ENCODE assay signal across 28 cellular contexts in the genomic region with DNA sequence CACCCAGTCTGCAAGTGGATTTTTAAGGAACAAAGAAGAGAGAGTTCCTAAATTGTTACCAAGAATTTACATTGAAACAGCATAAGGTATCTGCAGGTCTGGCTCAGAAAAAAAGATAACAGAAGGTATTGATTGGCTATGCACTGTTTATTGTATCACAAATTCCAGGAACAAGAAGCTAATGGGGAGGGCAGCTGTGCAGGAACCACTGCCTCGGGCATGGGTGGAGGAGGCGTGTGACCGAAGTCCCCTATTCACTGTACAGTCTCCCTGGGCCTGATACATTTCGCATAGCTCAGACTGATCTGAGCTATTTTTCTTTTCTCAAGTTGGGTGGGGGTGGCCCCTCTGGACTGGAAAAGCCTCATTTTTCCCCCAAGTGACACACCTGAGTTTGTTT. TPM values are rescaled to one million over a fixed set of nuclear protein-coding genes. Genes with fewer than 3 reads are reported as not detected.
DNase-seq lines count a peak whose midpoint lies in the region; ATAC-seq and TF ChIP-seq lines count a peak whose summit lies in the region.
"Had no signal": no experiment of that assay in that cellular context is flagged by ENCODE, and none has a peak within 500 bp of the region (broad histone marks: within the 10 kb centered on the region; RNA-seq: fewer than 3 reads in every experiment).

No MANE protein-coding gene starts in this region.

- 49% methylated on average over 4 of the region's 4 CpGs for WGBS in liver
- WGBS in stomach, 5 donors, result 28 to 58% (median 45%) methylated on average over 4 of the region's 4 CpGs

- H3K9me3 ChIP-seq in liver (ENCODE audit: control insufficient read depth in 4 of 4, low read length in 3 of 4) (no peaks in the 10 kb centered on the region), stomach (no peaks in the 10 kb centered on the region)
- H3K9me3 ChIP-seq: MG63, upper lobe of left lung had no signal

- peaks cover 0 to 2% (median 0%) of the 10 kb centered on the region in 4 donors for H3K36me3 ChIP-seq in liver (ENCODE audit: control insufficient read depth in 4 of 4, insufficient read depth in 3 of 4, low read depth in 1 of 4, low read length in 3 of 4)
- peaks cover 8 to 38% (median 17%) of the 10 kb centered on the region in 4 donors for H3K36me3 ChIP-seq in stomach

- DNase-seq in DMS 273 (lab: John Stamatoyannopoulos, UW; ENCODE audit: unreplicated experiment) (peak; percentile 24), DMS 273 treated with DMSO at 0.1 percent for 48 hours (lab: John Stamatoyannopoulos, UW) (no peak), stomach (peak; percentile 47), hepatic stellate cell (ENCODE audit: low spot score) (no peak), H4 (ENCODE audit: low spot score) (no peak)
- DNase-seq: 8988T; activated CD4-positive, alpha-beta T cell treated with anti-CD3 and anti-CD28 coated beads, Interleukin-2, amount 10 ng/mL, durations not matched to agents 24 days and 14 days; activated CD8-positive, alpha-beta memory T cell treated with anti-CD3 and anti-CD28 coated beads for 24 hours; activated T-cell treated with anti-CD3 and anti-CD28 coated beads for 4 hours; amniotic stem cell; effector CD4-positive, alpha-beta T cell; KG1; MG63; midbrain; naive thymus-derived CD8-positive, alpha-beta T cell; NCI-H2081 treated with DMSO at 0.1 percent for 48 hours; NCI-H226; NCI-H748 treated with DMSO at 0.1 percent for 48 hours; SIG-M5; substantia nigra; upper lobe of left lung had no signal

- peak overlapping the region; percentile 78 for H3K27ac ChIP-seq in VCaP
- peak overlapping the region; percentile 43 to 50 for H3K27ac ChIP-seq in liver (ENCODE audit: low read depth in 1 of 2, low read length in 2 of 2)
- peak overlapping the region; percentile 48 to 78 (median 62) for H3K27ac ChIP-seq in stomach
- H3K27ac ChIP-seq: epithelial cell of prostate had no signal

- H3K27me3 ChIP-seq in liver (ENCODE audit: control insufficient read depth in 4 of 4, insufficient read depth in 4 of 4, low read length in 3 of 4), result no peaks in the 10 kb centered on the region
- H3K27me3 ChIP-seq in stomach, result no peaks in the 10 kb centered on the region
- H3K27me3 ChIP-seq: MG63, upper lobe of left lung had no signal

- no peak for TF ChIP-seq POLR2A in stomach (IDR thresholded peaks at IDR 0.05)

- H3K4me1 ChIP-seq in liver (ENCODE audit: control insufficient read depth in 4 of 4, insufficient read depth in 4 of 4, low read length in 3 of 4) (peaks cover 14 to 59% (median 49%) of the 10 kb centered on the region in 4 donors), stomach (peaks cover 27 to 54% (median 42%) of the 10 kb centered on the region in 4 donors)

- no peak for TF ChIP-seq EP300 in stomach (IDR thresholded peaks at IDR 0.05)

- intact Hi-C loops in stomach (cut with DNase I; ENCODE audit: low total_unique reads), result no loop called here

- H3K4me3 ChIP-seq in liver (ENCODE audit: low read depth in 1 of 3, low read length in 3 of 3), result no peak overlapping the region
- H3K4me3 ChIP-seq in stomach, result no peak overlapping the region
- H3K4me3 ChIP-seq: GM23338, MG63, upper lobe of left lung had no signal

- peak overlapping the region in 1 of 2 donors; percentile 49 for H3K9ac ChIP-seq in liver (ENCODE audit: low read depth in 1 of 2, low read length in 2 of 2)

- TF ChIP-seq RAD21 in liver (IDR thresholded peaks at IDR 0.05), result no peak

- no peak for ATAC-seq in HG03442 (IDR thresholded peaks at IDR 0.05; ENCODE audit: unreplicated experiment)
- ATAC-seq: GM23338; naive thymus-derived CD8-positive, alpha-beta T cell; stimulated activated memory B cell treated with anti-CD40 and anti-IgM and Interleukin-4, amounts not matched to agents 10 μg/mL and 1 μg/mL and 100 μg/mL, for 72 hours had no signal

- TF ChIP-seq CTCF in VCaP (conservative IDR thresholded peaks at IDR 0.05) (no peak), liver (IDR thresholded peaks at IDR 0.05; ENCODE audit: low read depth, low read length, missing input control) (no peak), stomach (IDR thresholded peaks at IDR 0.05) (no peak)

TF ChIP-seq in liver, 16 proteins besides CTCF, POLR2A, EP300 and RAD21:
- no peak for TF ChIP-seq GABPA (IDR thresholded peaks at IDR 0.05 in 1 of 2, conservative IDR thresholded peaks at IDR 0.05 in 1 of 2)
- peak in 1 of 2 donors; percentile 66 for TF ChIP-seq RXRA (IDR thresholded peaks at IDR 0.05)
- TF ChIP-seq YY1 (IDR thresholded peaks at IDR 0.05), result peak; percentile 46
- peak in 1 of 2 donors; percentile 55 for TF ChIP-seq HNF4A (conservative IDR thresholded peaks at IDR 0.05)
- peak; percentile 21 for TF ChIP-seq FOXA2 (IDR thresholded peaks at IDR 0.05)
- peak; percentile 56 for TF ChIP-seq SP1 (IDR thresholded peaks at IDR 0.05)
- TF ChIP-seq HNF4G (IDR thresholded peaks at IDR 0.05), result no peak
- TF ChIP-seq FOXA1 (IDR thresholded peaks at IDR 0.05), result no peak

RNA-seq across cellular contexts. Expression of a gene that starts 11.7 kb away (rescaled TPM):
- total RNA-seq in liver, result 10 to 100 TPM; 49.4 to 54.9 TPM
- polyA plus RNA-seq in liver, result 10 to 100 TPM; 56.2 to 77.5 TPM
- total RNA-seq in stomach, result 100 to 1,000 TPM in 3 of 5 donors, 10 to 100 TPM in 1, 1 to 10 TPM in 1; 1.8 to 160 (median 101) TPM
- 10 to 100 TPM; 44.0 to 90.6 (median 47.2) TPM for polyA plus RNA-seq in stomach
- 42.0 and 43.3 TPM in 2 replicates for total RNA-seq in H4 (2014; rRNA removed; shearing (Covaris generic))

RNA-seq across cellular contexts. Expression of a gene that starts 33.2 kb away (rescaled TPM):
- 10 to 100 TPM; 28.3 to 34.4 TPM for total RNA-seq in liver
- 10 to 100 TPM; 27.0 to 33.0 TPM for polyA plus RNA-seq in liver
- 100 to 1,000 TPM in 1 of 5 donors, 10 to 100 TPM in 3, 1 to 10 TPM in 1; 7.1 to 100 (median 24.6) TPM for total RNA-seq in stomach
- polyA plus RNA-seq in stomach, result 10 to 100 TPM; 22.5 to 46.8 (median 31.5) TPM
- 59.0 and 68.6 TPM in 2 replicates for total RNA-seq in H4 (2014; rRNA removed; shearing (Covaris generic))

RNA-seq across cellular contexts. Expression of a gene that starts 47.8 kb away (rescaled TPM):
- 1,000 to 10,000 TPM; 1,884 to 3,491 TPM for total RNA-seq in liver
- polyA plus RNA-seq in liver, result 1,000 to 10,000 TPM; 3,935 to 5,263 TPM
- total RNA-seq in stomach, result 100 to 1,000 TPM in 3 of 5 donors, 10 to 100 TPM in 2; 13.4 to 485 (median 235) TPM
- polyA plus RNA-seq in stomach, result 100 to 1,000 TPM in 1 of 3 donors, 10 to 100 TPM in 2; 35.1 to 166 (median 72.2) TPM
- 0.33 and 0.75 TPM in 2 replicates for total RNA-seq in H4 (2014; rRNA removed; shearing (Covaris generic))
- polyA plus RNA-seq: naive thymus-derived CD8-positive, alpha-beta T cell had no signal

RNA-seq across cellular contexts. Expression of a gene that starts 48.9 kb away (rescaled TPM):
- total RNA-seq in liver, result 10 to 100 TPM; 15.1 to 87.4 TPM
- polyA plus RNA-seq in liver, result 10 to 100 TPM; 10.5 to 23.1 TPM
- total RNA-seq in stomach, result 100 to 1,000 TPM in 2 of 5 donors, 10 to 100 TPM in 3; 31.9 to 265 (median 76.8) TPM
- polyA plus RNA-seq in stomach, result 10 to 100 TPM in 2 of 3 donors, 1 to 10 TPM in 1; 7.3 to 38.7 (median 20.5) TPM
- total RNA-seq in H4 (2014; rRNA removed; shearing (Covaris generic)), result 5.8 and 6.2 TPM in 2 replicates
- total RNA-seq: activated CD4-positive, alpha-beta T cell treated with anti-CD3 and anti-CD28 coated beads, Interleukin-2, amount 10 ng/mL, durations not matched to agents 24 days and 14 days; activated T-helper 2 cell treated with anti-CD3 and anti-CD28 coated beads, Interferon-gamma antibody, Interleukin-2, Interleukin-4, amounts not matched to agents 10 μg/mL and 5 μg/mL and 100 μg/mL, durations not matched to agents 14 hours and 24 hours and 36 hours; naive thymus-derived CD8-positive, alpha-beta T cell had no signal
- polyA plus RNA-seq: naive thymus-derived CD8-positive, alpha-beta T cell had no signal

RNA-seq across cellular contexts. Expression of a gene that starts 56.6 kb away (rescaled TPM):
- 1,000 to 10,000 TPM in 1 of 2 donors, 100 to 1,000 TPM in 1; 612 to 1,996 TPM for total RNA-seq in liver
- polyA plus RNA-seq in liver, result over 10,000 TPM in 1 of 2 donors, 1,000 to 10,000 TPM in 1; 3,937 to 10,095 TPM
- 10 to 100 TPM in 1 of 5 donors, 1 to 10 TPM in 2, not detected in 2; 5.4 to 70.6 (median 5.7) TPM for total RNA-seq in stomach
- 10 to 100 TPM; 13.3 to 68.3 (median 21.9) TPM for polyA plus RNA-seq in stomach
- not detected in 2 replicates for total RNA-seq in H4 (2014; rRNA removed; shearing (Covaris generic))
- polyA plus RNA-seq: naive thymus-derived CD8-positive, alpha-beta T cell had no signal

Comparison
In these comparisons a context has a peak if more than half of its experiments do, and no peak if none do; other contexts are left out.
1. DNase-seq: peak in DMS 273 (single experiment) and stomach (single experiment); none in DMS 273 treated with DMSO at 0.1 percent for 48 hours (single experiment), hepatic stellate cell (single experiment) and H4 (single experiment).
2. Peak in every context shown above with its lines, with median percentiles within 50 percentile points of each other: H3K27ac ChIP-seq.